In genomic region chr19:18117692-18118378, GRCh38 we compare ENCODE assay signal across 8 cellular contexts.
DNase-seq lines count a peak whose midpoint lies in the region; ATAC-seq and TF ChIP-seq lines count a peak whose summit lies in the region.

No MANE protein-coding gene starts in this region.

- H3K27ac Mint-ChIP-seq in nephron progenitor cell = no peak overlapping the region

- peak overlapping the region; percentile 87 for H3K4me3 Mint-ChIP-seq in nephron progenitor cell

- H3K36me3 Mint-ChIP-seq in nephron progenitor cell (ENCODE audit: low read depth) = no peaks in the 10 kb centered on the region

- H3K4me1 Mint-ChIP-seq in nephron progenitor cell = peaks cover 33% of the 10 kb centered on the region

- H3K27ac ChIP-seq in KOPT-K1 (ENCODE audit: low read depth, low read length, poor library complexity, severe bottlenecking) = peak overlapping the region; percentile 71

- peaks cover 6% of the 10 kb centered on the region for H3K27me3 Mint-ChIP-seq in nephron progenitor cell (ENCODE audit: low read depth, poor library complexity)

- no peaks in the 10 kb centered on the region for H3K9me3 Mint-ChIP-seq in nephron progenitor cell

- peaks cover 11% of the 10 kb centered on the region; the same call in 1 of the 2 replicates for H3K36me3 ChIP-seq in KOPT-K1 (ENCODE audit: insufficient read depth, low read length)

- ATAC-seq in GM21737 (IDR thresholded peaks at IDR 0.05; ENCODE audit: unreplicated experiment) = peak; percentile 84

- no peaks in the 10 kb centered on the region for H3K9me3 ChIP-seq in KOPT-K1 (ENCODE audit: insufficient read depth, low read length, poor library complexity, severe bottlenecking)

- no peak for TF ChIP-seq CTCF in nephron progenitor cell (IDR thresholded peaks at IDR 0.05)

- DNase-seq in DMS114 treated with DMSO at 0.1 percent for 48 hours (lab: John Stamatoyannopoulos, UW; ENCODE audit: unreplicated experiment) = peak; percentile 67
- peak; percentile 96 for DNase-seq in RPMI8226
- DNase-seq in activated T-helper 9 cell treated with anti-CD3 and anti-CD28 coated beads, Interleukin-2, amount 50 U/mL, for 16 hours (ENCODE audit: low read depth) = peak; percentile 92
- peak; percentile 55 for DNase-seq in fibroblast of the conjunctiva (ENCODE audit: low read depth)
- peak; percentile 98 for DNase-seq in nephron progenitor cell
- peak; percentile 91 for DNase-seq in stimulated activated naive CD4-positive, alpha-beta T cell treated with Interleukin-2 at 50 U/mL for 16 hours (lab: John Stamatoyannopoulos, UW)

Comparison
In these comparisons a context has a peak if more than half of its experiments do, and no peak if none do; other contexts are left out.
1. Peak in every context shown above with its lines: DNase-seq, ATAC-seq and H3K27ac ChIP-seq.